1 cellular context compared by ENCODE assay signal in the genomic region with DNA sequence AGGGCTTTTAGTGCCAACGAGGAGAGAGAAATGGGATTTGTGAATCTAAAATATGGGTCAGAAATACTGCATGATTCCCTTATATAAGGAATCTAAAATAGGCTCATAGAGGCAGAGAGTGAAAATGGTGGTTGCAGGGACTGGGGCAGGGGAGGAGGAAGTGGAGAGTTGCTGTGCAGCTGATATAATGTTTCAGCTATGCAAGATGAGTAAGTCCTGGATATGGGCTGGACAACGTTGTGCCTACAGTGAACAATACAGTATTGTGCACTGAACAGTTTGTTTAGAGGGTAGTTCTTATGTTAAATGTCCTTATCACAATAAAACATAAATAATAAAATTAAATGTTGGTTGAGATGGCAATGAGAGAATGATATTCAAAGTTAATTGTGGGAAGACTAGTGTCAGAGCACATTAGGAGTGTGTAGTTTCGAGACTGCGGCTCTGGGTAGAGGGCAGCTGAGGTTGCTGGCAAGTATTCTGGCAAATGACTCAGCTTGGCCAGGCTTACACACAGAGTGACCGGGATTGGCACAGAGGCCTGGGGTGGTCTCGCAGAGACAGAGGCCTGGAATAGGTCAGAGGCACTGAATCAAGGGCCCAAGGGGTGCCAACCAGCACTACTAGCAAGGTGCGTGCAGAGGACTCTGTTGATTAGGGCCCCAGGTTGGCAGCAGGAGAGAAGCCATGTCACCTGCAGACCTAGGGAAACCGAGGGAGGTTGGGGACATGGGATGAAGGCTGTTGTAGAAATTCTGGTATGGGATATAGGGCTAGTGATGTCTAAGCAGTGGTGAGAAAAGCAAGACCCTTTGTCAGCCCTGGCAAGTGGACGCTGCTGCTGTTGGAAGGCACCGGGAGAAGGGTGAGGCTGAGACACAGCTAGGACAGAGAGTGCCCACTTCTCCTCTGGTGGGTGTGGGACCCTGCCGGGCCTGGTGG.
TF ChIP-seq lines count a peak whose summit lies in the region.

No MANE protein-coding gene starts in this region.

TF ChIP-seq in liver, 16 proteins besides CTCF, POLR2A, EP300 and RAD21 (continued from another document):
- TF ChIP-seq, protein P1, sequence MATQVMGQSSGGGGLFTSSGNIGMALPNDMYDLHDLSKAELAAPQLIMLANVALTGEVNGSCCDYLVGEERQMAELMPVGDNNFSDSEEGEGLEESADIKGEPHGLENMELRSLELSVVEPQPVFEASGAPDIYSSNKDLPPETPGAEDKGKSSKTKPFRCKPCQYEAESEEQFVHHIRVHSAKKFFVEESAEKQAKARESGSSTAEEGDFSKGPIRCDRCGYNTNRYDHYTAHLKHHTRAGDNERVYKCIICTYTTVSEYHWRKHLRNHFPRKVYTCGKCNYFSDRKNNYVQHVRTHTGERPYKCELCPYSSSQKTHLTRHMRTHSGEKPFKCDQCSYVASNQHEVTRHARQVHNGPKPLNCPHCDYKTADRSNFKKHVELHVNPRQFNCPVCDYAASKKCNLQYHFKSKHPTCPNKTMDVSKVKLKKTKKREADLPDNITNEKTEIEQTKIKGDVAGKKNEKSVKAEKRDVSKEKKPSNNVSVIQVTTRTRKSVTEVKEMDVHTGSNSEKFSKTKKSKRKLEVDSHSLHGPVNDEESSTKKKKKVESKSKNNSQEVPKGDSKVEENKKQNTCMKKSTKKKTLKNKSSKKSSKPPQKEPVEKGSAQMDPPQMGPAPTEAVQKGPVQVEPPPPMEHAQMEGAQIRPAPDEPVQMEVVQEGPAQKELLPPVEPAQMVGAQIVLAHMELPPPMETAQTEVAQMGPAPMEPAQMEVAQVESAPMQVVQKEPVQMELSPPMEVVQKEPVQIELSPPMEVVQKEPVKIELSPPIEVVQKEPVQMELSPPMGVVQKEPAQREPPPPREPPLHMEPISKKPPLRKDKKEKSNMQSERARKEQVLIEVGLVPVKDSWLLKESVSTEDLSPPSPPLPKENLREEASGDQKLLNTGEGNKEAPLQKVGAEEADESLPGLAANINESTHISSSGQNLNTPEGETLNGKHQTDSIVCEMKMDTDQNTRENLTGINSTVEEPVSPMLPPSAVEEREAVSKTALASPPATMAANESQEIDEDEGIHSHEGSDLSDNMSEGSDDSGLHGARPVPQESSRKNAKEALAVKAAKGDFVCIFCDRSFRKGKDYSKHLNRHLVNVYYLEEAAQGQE (IDR thresholded peaks at IDR 0.05), result no peak
- TF ChIP-seq EGR1 (IDR thresholded peaks at IDR 0.05; ENCODE audit: low read depth in 2 of 2) (no peak), NR2F2 (IDR thresholded peaks at IDR 0.05) (no peak), HNF4G (IDR thresholded peaks at IDR 0.05) (no peak), RXRA (IDR thresholded peaks at IDR 0.05) (peak in 1 of 2 donors; percentile 62), MAX (IDR thresholded peaks at IDR 0.05) (no peak), HNF4A (conservative IDR thresholded peaks at IDR 0.05) (no peak), FOXA2 (IDR thresholded peaks at IDR 0.05) (no peak), TAF1 (conservative IDR thresholded peaks at IDR 0.05) (peak; percentile 0), YY1 (IDR thresholded peaks at IDR 0.05) (peak; percentile 50)
- TF ChIP-seq, protein P2, sequence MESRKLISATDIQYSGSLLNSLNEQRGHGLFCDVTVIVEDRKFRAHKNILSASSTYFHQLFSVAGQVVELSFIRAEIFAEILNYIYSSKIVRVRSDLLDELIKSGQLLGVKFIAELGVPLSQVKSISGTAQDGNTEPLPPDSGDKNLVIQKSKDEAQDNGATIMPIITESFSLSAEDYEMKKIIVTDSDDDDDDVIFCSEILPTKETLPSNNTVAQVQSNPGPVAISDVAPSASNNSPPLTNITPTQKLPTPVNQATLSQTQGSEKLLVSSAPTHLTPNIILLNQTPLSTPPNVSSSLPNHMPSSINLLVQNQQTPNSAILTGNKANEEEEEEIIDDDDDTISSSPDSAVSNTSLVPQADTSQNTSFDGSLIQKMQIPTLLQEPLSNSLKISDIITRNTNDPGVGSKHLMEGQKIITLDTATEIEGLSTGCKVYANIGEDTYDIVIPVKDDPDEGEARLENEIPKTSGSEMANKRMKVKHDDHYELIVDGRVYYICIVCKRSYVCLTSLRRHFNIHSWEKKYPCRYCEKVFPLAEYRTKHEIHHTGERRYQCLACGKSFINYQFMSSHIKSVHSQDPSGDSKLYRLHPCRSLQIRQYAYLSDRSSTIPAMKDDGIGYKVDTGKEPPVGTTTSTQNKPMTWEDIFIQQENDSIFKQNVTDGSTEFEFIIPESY (IDR thresholded peaks at IDR 0.05), result no peak
